ENCODE assay signal across 17 cellular contexts in the genomic region with DNA sequence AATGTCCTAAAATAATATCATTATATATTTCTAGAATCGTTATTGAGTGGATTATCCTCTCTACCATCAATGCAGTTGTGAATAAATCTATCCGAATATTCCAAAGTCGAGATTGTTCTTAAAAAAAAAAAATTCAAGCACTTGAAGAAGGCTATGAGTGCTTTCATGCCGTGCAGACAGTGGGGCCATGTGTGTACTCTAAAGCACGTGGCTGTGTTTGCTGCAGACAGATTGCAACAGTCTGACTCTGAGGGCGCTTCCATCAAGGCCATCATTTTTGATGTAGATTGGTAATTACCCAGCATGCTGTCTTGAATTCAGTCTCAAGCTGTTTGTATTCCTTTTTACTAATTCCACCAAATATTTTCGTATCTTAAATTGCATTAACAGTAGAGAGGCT.
"Had no signal": no experiment of that assay in that cellular context is flagged by ENCODE, and none has a peak within 500 bp of the region (broad histone marks: within the 10 kb centered on the region; RNA-seq: fewer than 3 reads in every experiment).

No MANE protein-coding gene starts in this region.

- H3K27ac Mint-ChIP-seq: activated CD8-positive, alpha-beta T cell treated with anti-CD3 and anti-CD28 coated beads for 36 hours; activated naive CD8-positive, alpha-beta T cell treated with anti-CD3 and anti-CD28 coated beads for 36 hours; activated T-cell treated with anti-CD3 and anti-CD28 coated beads, Interleukin-2, amount 50 U/mL, for 72 hours; naive thymus-derived CD4-positive, alpha-beta T cell; stimulated activated naive CD8-positive, alpha-beta T cell treated with anti-CD3 and anti-CD28 coated beads, Interleukin-15, amount 100 ng/mL, for 72 hours had no signal

- ATAC-seq: activated CD8-positive, alpha-beta T cell treated with anti-CD3 and anti-CD28 coated beads for 36 hours; activated T-cell treated with anti-CD3 and anti-CD28 coated beads, Interleukin-2, amount 50 U/mL, for 72 hours; esophagus mucosa; left colon; naive thymus-derived CD4-positive, alpha-beta T cell; stimulated activated naive CD8-positive, alpha-beta T cell treated with anti-CD3 and anti-CD28 coated beads, Interleukin-15, amount 100 ng/mL, for 72 hours; upper lobe of right lung had no signal

- H3K4me3 Mint-ChIP-seq: activated CD8-positive, alpha-beta T cell treated with anti-CD3 and anti-CD28 coated beads for 36 hours; activated naive CD8-positive, alpha-beta T cell treated with anti-CD3 and anti-CD28 coated beads for 36 hours; activated T-cell treated with anti-CD3 and anti-CD28 coated beads, Interleukin-2, amount 50 U/mL, for 72 hours; naive thymus-derived CD4-positive, alpha-beta T cell; stimulated activated naive CD8-positive, alpha-beta T cell treated with anti-CD3 and anti-CD28 coated beads, Interleukin-15, amount 100 ng/mL, for 72 hours had no signal

- DNase-seq: activated CD4-positive, alpha-beta T cell treated with anti-CD3 and anti-CD28 coated beads for 4 hours; activated CD8-positive, alpha-beta memory T cell treated with anti-CD3 and anti-CD28 coated beads, Interleukin-2, amount 50 U/mL, for 4 hours; activated CD8-positive, alpha-beta T cell treated with anti-CD3 and anti-CD28 coated beads for 36 hours; activated gamma-delta T cell treated with Interleukin-2 at 50 U/mL for 16 hours; activated naive CD8-positive, alpha-beta T cell treated with anti-CD3 and anti-CD28 coated beads for 36 hours; activated T-cell treated with anti-CD3 and anti-CD28 coated beads, Interleukin-2, amount 50 U/mL, for 72 hours; anterior cingulate cortex; left colon; naive thymus-derived CD4-positive, alpha-beta T cell; retina; stimulated activated CD4-positive, alpha-beta T cell treated with anti-CD3 and anti-CD28 coated beads, Interleukin-15, amount 100 ng/mL, for 24 hours; stimulated activated CD4-positive, alpha-beta T cell treated with anti-CD3 and anti-CD28 coated beads, Interleukin-4, amount 100 ng/mL, for 4 hours; stimulated activated naive CD8-positive, alpha-beta T cell treated with anti-CD3 and anti-CD28 coated beads, Interleukin-15, amount 100 ng/mL, for 72 hours; testis; upper lobe of right lung; WERI-Rb-1 had no signal

- H3K36me3 Mint-ChIP-seq: activated naive CD8-positive, alpha-beta T cell treated with anti-CD3 and anti-CD28 coated beads for 36 hours; naive thymus-derived CD4-positive, alpha-beta T cell had no signal

- H3K4me1 Mint-ChIP-seq: activated naive CD8-positive, alpha-beta T cell treated with anti-CD3 and anti-CD28 coated beads for 36 hours; naive thymus-derived CD4-positive, alpha-beta T cell; stimulated activated naive CD8-positive, alpha-beta T cell treated with anti-CD3 and anti-CD28 coated beads, Interleukin-15, amount 100 ng/mL, for 72 hours had no signal

- H3K27me3 Mint-ChIP-seq: activated CD8-positive, alpha-beta T cell treated with anti-CD3 and anti-CD28 coated beads for 36 hours; activated naive CD8-positive, alpha-beta T cell treated with anti-CD3 and anti-CD28 coated beads for 36 hours; naive thymus-derived CD4-positive, alpha-beta T cell; stimulated activated naive CD8-positive, alpha-beta T cell treated with anti-CD3 and anti-CD28 coated beads, Interleukin-15, amount 100 ng/mL, for 72 hours had no signal
